Comparison of ENCODE assay signal across 12 cellular contexts in the genomic region with DNA sequence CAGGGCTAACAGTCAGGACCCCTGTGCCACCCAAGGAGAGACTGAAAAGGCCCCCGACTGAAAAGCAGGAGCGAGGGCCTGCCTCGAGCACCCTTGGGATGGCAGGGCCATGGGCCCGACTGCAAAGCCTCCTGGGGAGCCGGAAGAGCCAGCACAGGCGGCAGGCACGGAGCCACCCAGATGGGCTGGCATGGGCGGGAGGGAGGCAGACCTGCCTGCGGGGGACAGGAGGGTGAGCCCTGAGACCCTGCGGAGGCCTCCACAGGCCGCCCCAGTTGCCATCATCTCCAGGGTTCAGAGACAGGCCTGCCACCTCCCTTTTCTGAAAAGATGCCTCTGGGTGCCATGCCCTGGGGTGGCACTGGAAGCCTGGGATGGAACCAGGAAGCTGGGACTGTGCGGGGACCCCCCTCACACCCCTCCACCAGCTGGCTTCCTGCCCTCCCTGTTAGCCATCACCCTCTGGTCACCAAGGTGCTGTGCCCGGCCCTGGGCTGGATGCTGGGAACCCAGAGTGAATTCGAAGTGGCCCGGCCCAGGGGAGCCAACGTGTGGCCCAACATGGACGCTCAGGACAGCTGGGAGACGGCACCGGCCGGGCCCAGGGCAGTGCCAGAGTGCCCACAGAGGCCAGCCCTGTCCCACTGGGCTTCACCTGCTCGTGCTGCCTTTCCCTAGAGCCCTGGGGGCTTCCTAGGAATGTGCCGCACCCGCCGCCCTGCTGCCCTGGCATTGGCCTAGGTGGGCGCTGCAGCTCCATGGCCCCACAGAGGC. TPM values are rescaled to one million over a fixed set of nuclear protein-coding genes. Genes with fewer than 3 reads are reported as not detected.
DNase-seq lines count a peak whose midpoint lies in the region; ATAC-seq and TF ChIP-seq lines count a peak whose summit lies in the region.
"Had no signal": no experiment of that assay in that cellular context is flagged by ENCODE, and none has a peak within 500 bp of the region (broad histone marks: within the 10 kb centered on the region; RNA-seq: fewer than 3 reads in every experiment).

No MANE protein-coding gene starts in this region.

- H3K9me3 ChIP-seq in lung (ENCODE audit: control insufficient read depth in 2 of 2, insufficient read depth in 1 of 2, low read length in 1 of 2), result peaks cover 0 to 5% of the 10 kb centered on the region in 2 donors

- H3K4me3 ChIP-seq in H7 (ENCODE audit: insufficient read depth, low read depth, low read length), result no peak overlapping the region
- peak overlapping the region in 4 of 59 donors; percentile 19 to 22 (median 20) for H3K4me3 ChIP-seq in dorsolateral prefrontal cortex
- H3K4me3 ChIP-seq in lung, result no peak overlapping the region
- no peak overlapping the region for H3K4me3 ChIP-seq in skin epidermis

- H3K27ac ChIP-seq in dorsolateral prefrontal cortex, result peak overlapping the region in 43 of 59 donors; percentile 7 to 83 (median 69)
- H3K27ac ChIP-seq in lung (ENCODE audit: low read depth in 1 of 2, low read length in 1 of 2), result peak overlapping the region; percentile 47 to 48
- H3K27ac ChIP-seq in skin epidermis, result peak overlapping the region in 14 of 21 experiments; percentile 3 to 77 (median 48)

- ATAC-seq in lung (ENCODE audit: insufficient read depth, low FRiP score), result peak; percentile 9
- ATAC-seq: naive thymus-derived CD4-positive, alpha-beta T cell had no signal

- peaks cover 8 to 19% of the 10 kb centered on the region in 2 donors for H3K4me1 ChIP-seq in lung (ENCODE audit: control insufficient read depth in 2 of 2, insufficient read depth in 2 of 2, low read length in 2 of 2)

- H3K27me3 ChIP-seq in H7 (ENCODE audit: control insufficient read depth, insufficient read depth, low read length), result no peaks in the 10 kb centered on the region
- H3K27me3 ChIP-seq in dorsolateral prefrontal cortex, result no peaks in the 10 kb centered on the region
- no peaks in the 10 kb centered on the region for H3K27me3 ChIP-seq in lung (ENCODE audit: control insufficient read depth, insufficient read depth)

- H3K36me3 ChIP-seq in H7 (replicated peaks; ENCODE audit: control insufficient read depth, insufficient read depth, low read length) (no peaks in the 10 kb centered on the region), lung (ENCODE audit: control insufficient read depth in 2 of 2, insufficient read depth in 2 of 2, low read length in 2 of 2) (no peaks in the 10 kb centered on the region)

- intact Hi-C loops in dorsolateral prefrontal cortex (cut with DNase I), result no loop called here

- DNase-seq in H7 (peak; percentile 55), dorsolateral prefrontal cortex (no peak), lung (ENCODE audit: low spot score) (no peak), SIG-M5 treated with dmso at 0.1 percent for 504 hours (lab: John Stamatoyannopoulos, UW; ENCODE audit: unreplicated experiment) (no peak), GDM1 (lab: John Stamatoyannopoulos, UW) (no peak), kidney glomerular epithelial cell (lab: John Stamatoyannopoulos, UW) (no peak), DMS153 (lab: John Stamatoyannopoulos, UW) (no peak)
- DNase-seq: activated naive CD4-positive, alpha-beta T cell treated with anti-CD3 and anti-CD28 coated beads, Interleukin-2, amount 50 U/mL, for 16 hours; HFFc6; naive thymus-derived CD4-positive, alpha-beta T cell had no signal

- WGBS in lung, 2 donors, result 79 to 86% methylated on average over 24 to 25 of the region's 25 CpGs

- TF ChIP-seq CTCF in dorsolateral prefrontal cortex (IDR thresholded peaks at IDR 0.05 in 54 of 56, conservative IDR thresholded peaks at IDR 0.05 in 2 of 56; ENCODE audit: low read depth in 1 of 56, partially characterized antibody in 56 of 56) (no peak), lung (IDR thresholded peaks at IDR 0.05; ENCODE audit: control extremely low read depth, extremely low read depth) (no peak)

RNA-seq across cellular contexts. Expression of gene TSPAN32, which starts 13.8 kb away (rescaled TPM):
- not detected in 2 replicates for total RNA-seq in H7 (2014; rRNA removed; shearing (Covaris generic))
- 1 to 10 TPM in 26 of 120 experiments, under 1 TPM in 50, not detected in 44; 0.15 to 3.1 (median 0.73) TPM for total RNA-seq in dorsolateral prefrontal cortex
- total RNA-seq in lung, result 1 to 10 TPM; 7.4 to 7.6 TPM
- polyA plus RNA-seq in lung, result 1 to 10 TPM; 6.1 to 6.8 TPM
- total RNA-seq: HFFc6 had no signal

RNA-seq across cellular contexts. Expression of gene C11orf21, which starts 13.9 kb away (rescaled TPM):
- not detected in 2 replicates for total RNA-seq in H7 (2014; rRNA removed; shearing (Covaris generic))
- total RNA-seq in dorsolateral prefrontal cortex, result 1 to 10 TPM in 50 of 120 experiments, under 1 TPM in 68, not detected in 2; 0.21 to 4.0 (median 0.86) TPM
- 1 to 10 TPM; 3.4 to 5.2 TPM for total RNA-seq in lung
- polyA plus RNA-seq in lung, result 1 to 10 TPM; 4.3 to 6.0 TPM
- total RNA-seq: HFFc6, M059J had no signal

RNA-seq across cellular contexts. Expression of gene ASCL2, which starts 45.2 kb away (rescaled TPM):
- total RNA-seq in H7 (2014; rRNA removed; shearing (Covaris generic)), result 0.44 and 0.55 TPM in 2 replicates
- total RNA-seq in dorsolateral prefrontal cortex (1 to 10 TPM in 8 of 120 experiments, under 1 TPM in 87, not detected in 25; 0.21 to 1.7 (median 0.52) TPM), lung (1 to 10 TPM in 1 of 2 donors, not detected in 1; 2.4 TPM)
- polyA plus RNA-seq in lung, result 1 to 10 TPM in 1 of 2 donors, under 1 TPM in 1; 0.94 to 2.2 TPM
- total RNA-seq: HFFc6, M059J had no signal
- polyA plus RNA-seq: naive thymus-derived CD4-positive, alpha-beta T cell had no signal
